Comparison of ENCODE assay signal across 1 cellular context in genomic region chr6:69933239-69933638, GRCh38.
TF ChIP-seq lines count a peak whose summit lies in the region.

No MANE protein-coding gene starts in this region.

TF ChIP-seq in SK-N-SH treated with all-trans-retinoic acid at 6 μM for 48 hours, 23 proteins besides CTCF, POLR2A, EP300 and RAD21 (continued from another document):
- TF ChIP-seq, protein P1, sequence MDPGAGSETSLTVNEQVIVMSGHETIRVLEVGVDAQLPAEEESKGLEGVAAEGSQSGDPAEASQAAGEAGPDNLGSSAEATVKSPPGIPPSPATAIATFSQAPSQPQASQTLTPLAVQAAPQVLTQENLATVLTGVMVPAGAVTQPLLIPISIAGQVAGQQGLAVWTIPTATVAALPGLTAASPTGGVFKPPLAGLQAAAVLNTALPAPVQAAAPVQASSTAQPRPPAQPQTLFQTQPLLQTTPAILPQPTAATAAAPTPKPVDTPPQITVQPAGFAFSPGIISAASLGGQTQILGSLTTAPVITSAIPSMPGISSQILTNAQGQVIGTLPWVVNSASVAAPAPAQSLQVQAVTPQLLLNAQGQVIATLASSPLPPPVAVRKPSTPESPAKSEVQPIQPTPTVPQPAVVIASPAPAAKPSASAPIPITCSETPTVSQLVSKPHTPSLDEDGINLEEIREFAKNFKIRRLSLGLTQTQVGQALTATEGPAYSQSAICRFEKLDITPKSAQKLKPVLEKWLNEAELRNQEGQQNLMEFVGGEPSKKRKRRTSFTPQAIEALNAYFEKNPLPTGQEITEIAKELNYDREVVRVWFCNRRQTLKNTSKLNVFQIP (CRISPR knock-in tag; IDR thresholded peaks at IDR 0.05; ENCODE audit: borderline replicate concordance, low read depth) = no peak
- TF ChIP-seq ZFP3 (CRISPR knock-in tag; IDR thresholded peaks at IDR 0.05) (no peak), BACH2 (CRISPR knock-in tag; IDR thresholded peaks at IDR 0.05; ENCODE audit: borderline replicate concordance) (no peak), ARNTL (CRISPR knock-in tag; IDR thresholded peaks at IDR 0.05; ENCODE audit: borderline replicate concordance, low read depth) (no peak), ZNF565 (CRISPR knock-in tag; conservative IDR thresholded peaks at IDR 0.05; ENCODE audit: low read depth) (no peak), ZNF70 (CRISPR knock-in tag; IDR thresholded peaks at IDR 0.05) (no peak), SNAI2 (CRISPR knock-in tag; IDR thresholded peaks at IDR 0.05) (no peak), ESRRG (CRISPR knock-in tag; IDR thresholded peaks at IDR 0.05) (no peak), PPARA (CRISPR knock-in tag; IDR thresholded peaks at IDR 0.05; ENCODE audit: borderline replicate concordance) (no peak), ZNF8 (CRISPR knock-in tag; IDR thresholded peaks at IDR 0.05) (no peak)
- TF ChIP-seq, protein P2, sequence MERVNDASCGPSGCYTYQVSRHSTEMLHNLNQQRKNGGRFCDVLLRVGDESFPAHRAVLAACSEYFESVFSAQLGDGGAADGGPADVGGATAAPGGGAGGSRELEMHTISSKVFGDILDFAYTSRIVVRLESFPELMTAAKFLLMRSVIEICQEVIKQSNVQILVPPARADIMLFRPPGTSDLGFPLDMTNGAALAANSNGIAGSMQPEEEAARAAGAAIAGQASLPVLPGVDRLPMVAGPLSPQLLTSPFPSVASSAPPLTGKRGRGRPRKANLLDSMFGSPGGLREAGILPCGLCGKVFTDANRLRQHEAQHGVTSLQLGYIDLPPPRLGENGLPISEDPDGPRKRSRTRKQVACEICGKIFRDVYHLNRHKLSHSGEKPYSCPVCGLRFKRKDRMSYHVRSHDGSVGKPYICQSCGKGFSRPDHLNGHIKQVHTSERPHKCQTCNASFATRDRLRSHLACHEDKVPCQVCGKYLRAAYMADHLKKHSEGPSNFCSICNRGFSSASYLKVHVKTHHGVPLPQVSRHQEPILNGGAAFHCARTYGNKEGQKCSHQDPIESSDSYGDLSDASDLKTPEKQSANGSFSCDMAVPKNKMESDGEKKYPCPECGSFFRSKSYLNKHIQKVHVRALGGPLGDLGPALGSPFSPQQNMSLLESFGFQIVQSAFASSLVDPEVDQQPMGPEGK (CRISPR knock-in tag; IDR thresholded peaks at IDR 0.05; ENCODE audit: borderline replicate concordance) = no peak
